9 cellular contexts compared by ENCODE assay signal in the genomic region with DNA sequence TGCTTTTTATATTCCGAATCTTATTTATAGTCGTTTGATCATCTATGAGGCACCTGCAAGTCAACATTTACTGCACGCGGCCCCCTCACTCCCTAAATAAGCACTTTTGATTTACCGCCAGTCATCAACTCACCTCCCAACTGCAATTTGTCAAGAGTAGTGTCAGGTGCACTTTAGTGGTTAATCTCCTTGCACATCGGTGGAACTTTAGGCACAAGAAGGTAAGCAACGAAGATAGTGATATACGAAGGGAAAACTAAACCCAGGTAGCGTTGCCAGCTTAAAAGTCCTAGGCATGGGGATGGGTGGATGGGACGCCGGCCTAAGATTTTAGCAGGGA. TPM values are rescaled to one million over a fixed set of nuclear protein-coding genes. Genes with fewer than 3 reads are reported as not detected.
A peak's percentile ranks its signal among the peaks of the same experiment; 100 is the strongest.
DNase-seq lines count a peak whose midpoint lies in the region; ATAC-seq, FAIRE-seq and TF ChIP-seq lines count a peak whose summit lies in the region.
"Had no signal": no experiment of that assay in that cellular context is flagged by ENCODE, and none has a peak within 500 bp of the region (broad histone marks: within the 10 kb centered on the region; RNA-seq: fewer than 3 reads in every experiment).

No MANE protein-coding gene starts in this region.

- H3K4me1 Mint-ChIP-seq in stimulated activated naive CD8-positive, alpha-beta T cell treated with anti-CD3 and anti-CD28 coated beads, Interleukin-15, Interleukin-2, amounts not matched to agents 100 ng/mL and 50 ng/mL, for 24 hours (ENCODE audit: low read depth) = peaks cover 4% of the 10 kb centered on the region
- peaks cover 0 to 11% (median 7%) of the 10 kb centered on the region in 7 donors for H3K4me1 Mint-ChIP-seq in naive thymus-derived CD4-positive, alpha-beta T cell

- H3K36me3 ChIP-seq in endothelial cell of umbilical vein (ENCODE audit: control insufficient read depth in 2 of 2, extremely low read depth in 1 of 2, insufficient read depth in 2 of 2, low read length in 2 of 2) (no peaks in the 10 kb centered on the region), aorta (ENCODE audit: control insufficient read depth in 1 of 2, insufficient read depth in 2 of 2, low read length in 1 of 2) (no peaks in the 10 kb centered on the region)
- no peaks in the 10 kb centered on the region for H3K36me3 ChIP-seq in naive thymus-derived CD4-positive, alpha-beta T cell (ENCODE audit: control insufficient read depth in 2 of 3, insufficient read depth in 3 of 3, low read length in 3 of 3)

- intact Hi-C loops in endothelial cell of umbilical vein (cut with micrococcal nuclease) = no loop called here
- intact Hi-C loops in naive thymus-derived CD4-positive, alpha-beta T cell (cut with micrococcal nuclease) = no loop called here
- intact Hi-C loops in aorta (cut with DNase I) = loop anchor here in 1 of 2 donors (10.0 kb wide), 1 partner anchor 340 kb away; a partner anchor contains a TSS

- H3K4me2 ChIP-seq in endothelial cell of umbilical vein (ENCODE audit: insufficient read depth, low read length) = peak overlapping the region; percentile 81

- DNase-seq in stimulated activated naive CD8-positive, alpha-beta T cell treated with anti-CD3 and anti-CD28 coated beads, Interleukin-15, Interleukin-2, amounts not matched to agents 100 U/mL and 50 U/mL, for 24 hours = no peak
- DNase-seq in endothelial cell of umbilical vein (ENCODE audit: low read depth, low spot score) (no peak), aorta (no peak), SIG-M5 treated with dmso at 0.1 percent for 504 hours (lab: John Stamatoyannopoulos, UW; ENCODE audit: unreplicated experiment) (no peak), A172 (ENCODE audit: low spot score) (no peak)
- no peak for DNase-seq in naive thymus-derived CD4-positive, alpha-beta T cell

- no peaks in the 10 kb centered on the region for H3K9me1 ChIP-seq in endothelial cell of umbilical vein (replicated peaks; ENCODE audit: control insufficient read depth, extremely low read depth, insufficient read depth, low read length)

- H3K4me1 ChIP-seq in endothelial cell of umbilical vein (ENCODE audit: control insufficient read depth, extremely low read depth, insufficient read depth, low read length) (peaks cover 6% of the 10 kb centered on the region), aorta (ENCODE audit: control insufficient read depth in 1 of 2, insufficient read depth in 2 of 2, low read length in 2 of 2) (peaks cover 0 to 2% of the 10 kb centered on the region in 2 donors)
- H3K4me1 ChIP-seq in naive thymus-derived CD4-positive, alpha-beta T cell (ENCODE audit: control insufficient read depth in 2 of 2, insufficient read depth in 2 of 2, low read length in 2 of 2) = no peaks in the 10 kb centered on the region

- dilution Hi-C loops in endothelial cell of umbilical vein (cut with MboI; ENCODE audit: extremely low pct_ligation_motif_present, low sequenced_read_pairs) = no loop called here

- no peak for TF ChIP-seq POLR2A in endothelial cell of umbilical vein (IDR thresholded peaks at IDR 0.05; ENCODE audit: low read depth, low read length)

- H3K36me3 Mint-ChIP-seq in stimulated activated naive CD8-positive, alpha-beta T cell treated with anti-CD3 and anti-CD28 coated beads, Interleukin-15, Interleukin-2, amounts not matched to agents 100 ng/mL and 50 ng/mL, for 24 hours (ENCODE audit: low read depth) = no peaks in the 10 kb centered on the region
- peaks cover 0 to 5% (median 0%) of the 10 kb centered on the region in 5 donors for H3K36me3 Mint-ChIP-seq in naive thymus-derived CD4-positive, alpha-beta T cell

- H3K9ac ChIP-seq in endothelial cell of umbilical vein (replicated peaks; ENCODE audit: extremely low read depth, insufficient read depth, low read length) = no peak overlapping the region

- no peak for ATAC-seq in stimulated activated naive CD8-positive, alpha-beta T cell treated with anti-CD3 and anti-CD28 coated beads, Interleukin-15, Interleukin-2, amounts not matched to agents 100 U/mL and 50 U/mL, for 24 hours
- no peak for ATAC-seq in naive thymus-derived CD4-positive, alpha-beta T cell
- ATAC-seq in aorta (ENCODE audit: low FRiP score) (no peak), GM19328 (IDR thresholded peaks at IDR 0.05; ENCODE audit: unreplicated experiment) (no peak)

- POLR2A ChIA-PET in endothelial cell of umbilical vein (lab: Charles Lee) = no interaction called here
- POLR2A ChIA-PET in naive thymus-derived CD4-positive, alpha-beta T cell (lab: Charles Lee) = no interaction called here

- H3K79me2 ChIP-seq in endothelial cell of umbilical vein (ENCODE audit: control insufficient read depth, insufficient read depth, low read length) = no peaks in the 10 kb centered on the region

- no TSS peak for BruUV-seq in endothelial cell of umbilical vein (replicated peaks; lab: Mats Ljungman, UMichigan)

- H3K4me3 ChIP-seq in endothelial cell of umbilical vein (replicated peaks in 1 of 3; ENCODE audit: insufficient read depth in 1 of 3, low read depth in 1 of 3, low read length in 3 of 3) (peak overlapping the region in 1 of 3 experiments; percentile 67), aorta (ENCODE audit: low read length in 2 of 2) (peak overlapping the region; percentile 69 to 78)
- no peak overlapping the region for H3K4me3 ChIP-seq in naive thymus-derived CD4-positive, alpha-beta T cell (ENCODE audit: low read length)

- no peak for TF ChIP-seq CTCF in endothelial cell of umbilical vein (IDR thresholded peaks at IDR 0.05; ENCODE audit: extremely low read depth in 1 of 2, insufficient read depth in 1 of 2, low read depth in 1 of 2, low read length in 2 of 2)

- H4K20me1 ChIP-seq in endothelial cell of umbilical vein (replicated peaks; ENCODE audit: control insufficient read depth, extremely low read depth, insufficient read depth, low read length) = no peaks in the 10 kb centered on the region

- peaks cover 13 to 18% of the 10 kb centered on the region in 2 experiments for H3K27me3 ChIP-seq in endothelial cell of umbilical vein (ENCODE audit: control insufficient read depth in 2 of 2, insufficient read depth in 2 of 2, low read length in 2 of 2)
- peaks cover 0 to 5% of the 10 kb centered on the region in 2 donors for H3K27me3 ChIP-seq in naive thymus-derived CD4-positive, alpha-beta T cell (ENCODE audit: control insufficient read depth in 2 of 2, insufficient read depth in 2 of 2, low read length in 2 of 2)
- no peaks in the 10 kb centered on the region for H3K27me3 ChIP-seq in aorta (ENCODE audit: control insufficient read depth in 1 of 2, insufficient read depth in 2 of 2, low read length in 1 of 2)

- H3K4me3 Mint-ChIP-seq in stimulated activated naive CD8-positive, alpha-beta T cell treated with anti-CD3 and anti-CD28 coated beads, Interleukin-15, Interleukin-2, amounts not matched to agents 100 ng/mL and 50 ng/mL, for 24 hours = peak overlapping the region; percentile 63
- H3K4me3 Mint-ChIP-seq in naive thymus-derived CD4-positive, alpha-beta T cell = peak overlapping the region in 8 of 10 donors; percentile 6 to 59 (median 28)

- H3K9me3 ChIP-seq in endothelial cell of umbilical vein (replicated peaks; ENCODE audit: control insufficient read depth, insufficient read depth, low read length) (no peaks in the 10 kb centered on the region), aorta (ENCODE audit: control insufficient read depth, low read length) (no peaks in the 10 kb centered on the region)
- H3K9me3 ChIP-seq in naive thymus-derived CD4-positive, alpha-beta T cell (ENCODE audit: control insufficient read depth in 2 of 3, low read length in 3 of 3) = no peaks in the 10 kb centered on the region

- 4 to 5% methylated on average over 11 of the region's 11 CpGs for WGBS in aorta, 2 donors

- H3K27ac ChIP-seq in endothelial cell of umbilical vein (ENCODE audit: insufficient read depth, low read depth, low read length) (no peak overlapping the region), aorta (ENCODE audit: low read depth in 1 of 2, low read length in 2 of 2) (peak overlapping the region; percentile 47 to 86)
- no peak overlapping the region for H3K27ac ChIP-seq in naive thymus-derived CD4-positive, alpha-beta T cell (ENCODE audit: low read depth, low read length)

- peaks cover 45% of the 10 kb centered on the region for H3K27me3 Mint-ChIP-seq in stimulated activated naive CD8-positive, alpha-beta T cell treated with anti-CD3 and anti-CD28 coated beads, Interleukin-15, Interleukin-2, amounts not matched to agents 100 ng/mL and 50 ng/mL, for 24 hours
- H3K27me3 Mint-ChIP-seq in naive thymus-derived CD4-positive, alpha-beta T cell = peaks cover 26 to 51% (median 37%) of the 10 kb centered on the region in 5 donors

- peak overlapping the region; percentile 84 for H2AFZ ChIP-seq in endothelial cell of umbilical vein (ENCODE audit: low read depth, low read length)

- FAIRE-seq in endothelial cell of umbilical vein (lab: Jason Lieb, UNC) = no peak
- FAIRE-seq: TTC549 had no signal

- peaks cover 4% of the 10 kb centered on the region for H3K9me3 Mint-ChIP-seq in stimulated activated naive CD8-positive, alpha-beta T cell treated with anti-CD3 and anti-CD28 coated beads, Interleukin-15, Interleukin-2, amounts not matched to agents 100 ng/mL and 50 ng/mL, for 24 hours
- peaks cover 0 to 12% (median 1%) of the 10 kb centered on the region in 11 donors for H3K9me3 Mint-ChIP-seq in naive thymus-derived CD4-positive, alpha-beta T cell

- H3K27ac Mint-ChIP-seq in stimulated activated naive CD8-positive, alpha-beta T cell treated with anti-CD3 and anti-CD28 coated beads, Interleukin-15, Interleukin-2, amounts not matched to agents 100 ng/mL and 50 ng/mL, for 24 hours = no peak overlapping the region
- no peak overlapping the region for H3K27ac Mint-ChIP-seq in naive thymus-derived CD4-positive, alpha-beta T cell

- CTCF ChIA-PET in endothelial cell of umbilical vein (lab: Charles Lee) = interaction anchor here (1.2 to 2.1 kb wide), 4 partner anchors 17 to 64 kb away, joined by 3 to 10 read pairs (median 3); no protein-coding TSS in a partner anchor
- CTCF ChIA-PET in naive thymus-derived CD4-positive, alpha-beta T cell (lab: Charles Lee) = no interaction called here

TF ChIP-seq in endothelial cell of umbilical vein, 7 proteins besides CTCF, POLR2A, EP300 and RAD21 (continues in another document):
- TF ChIP-seq JUN (IDR thresholded peaks at IDR 0.05; ENCODE audit: borderline replicate concordance, insufficient read depth, insufficient read length, low read depth) = no peak

RNA-seq across cellular contexts. Expression of a gene that starts 0.5 kb away (rescaled TPM):
- total RNA-seq in endothelial cell of umbilical vein = 3.4 and 5.6 TPM in 2 replicates
- 0.62 and 0.65 TPM in 2 replicates for polyA plus RNA-seq in endothelial cell of umbilical vein
- 0.72 and 0.80 TPM in 2 replicates for polyA plus RNA-seq in endothelial cell of umbilical vein (2011; cell fraction: cytosol; rRNA removed)
- polyA plus RNA-seq in endothelial cell of umbilical vein (2011; cell fraction: nucleus; rRNA removed) = 2.4 and 2.8 TPM in 2 replicates
- 0.56 and 0.64 TPM in 2 replicates for polyA plus RNA-seq in endothelial cell of umbilical vein (2012)
- 3.4 and 5.2 TPM in 2 replicates for polyA minus RNA-seq in endothelial cell of umbilical vein
- not detected for polyA minus RNA-seq in endothelial cell of umbilical vein (2011; cell fraction: cytosol; rRNA and poly(A)+ RNA removed)
- polyA minus RNA-seq in endothelial cell of umbilical vein (2011; cell fraction: nucleus; rRNA and poly(A)+ RNA removed) = 6.1 and 7.7 TPM in 2 replicates
- not detected for total RNA-seq in naive thymus-derived CD4-positive, alpha-beta T cell
- polyA plus RNA-seq in naive thymus-derived CD4-positive, alpha-beta T cell = not detected
- 10 to 100 TPM; 29.2 to 44.5 TPM for total RNA-seq in aorta
- 10 to 100 TPM in 1 of 2 donors, 1 to 10 TPM in 1; 6.1 to 10.2 TPM for polyA plus RNA-seq in aorta
- total RNA-seq in A172 (2014; rRNA removed; shearing (Covaris generic)) = 0.48 and 0.96 TPM in 2 replicates

Comparison
In these comparisons a context has a peak if more than half of its experiments do, and no peak if none do; other contexts are left out.
1. H3K27ac ChIP-seq: peak in aorta (2 of 2); none in endothelial cell of umbilical vein (single experiment) and naive thymus-derived CD4-positive, alpha-beta T cell (single experiment).